In the genomic region with DNA sequence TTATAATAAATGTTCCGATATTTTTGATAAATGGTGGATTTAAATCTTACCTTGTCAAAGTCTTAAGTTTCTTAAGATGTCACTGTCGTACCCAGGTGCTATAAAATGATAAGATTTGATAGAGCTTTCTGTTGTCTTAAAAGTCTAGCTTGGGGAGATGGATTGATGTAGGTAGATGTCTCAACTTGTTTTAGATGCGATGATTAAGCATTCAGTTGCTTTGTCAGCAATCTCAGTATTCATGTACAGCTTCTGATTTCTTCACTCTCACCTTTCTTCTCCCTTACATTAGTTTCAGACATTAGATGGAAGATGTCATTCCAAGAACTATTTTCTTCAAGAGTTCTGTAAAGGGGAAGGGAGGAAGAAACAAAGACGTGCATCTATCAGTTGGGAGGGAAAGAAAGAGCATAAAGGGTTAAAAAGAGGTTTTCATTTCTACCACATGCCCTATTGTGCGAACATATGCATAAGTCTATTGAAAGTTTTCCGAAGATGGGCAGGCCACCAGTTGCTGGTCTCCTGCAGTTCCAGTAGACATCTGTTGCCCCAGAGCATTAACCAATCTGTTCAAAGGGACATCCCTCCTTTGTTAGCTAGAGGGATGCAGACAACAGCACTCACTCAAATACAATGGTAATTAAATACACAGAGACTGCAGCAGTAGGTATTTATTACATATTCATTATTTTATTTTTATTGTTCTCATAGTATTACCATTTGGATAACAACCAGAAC, we compare ENCODE assay signal across 16 cellular contexts. TPM values are rescaled to one million over a fixed set of nuclear protein-coding genes. Genes with fewer than 3 reads are reported as not detected.
A peak's percentile ranks its signal among the peaks of the same experiment; 100 is the strongest.
DNase-seq lines count a peak whose midpoint lies in the region; ATAC-seq and TF ChIP-seq lines count a peak whose summit lies in the region.
"Had no signal": no experiment of that assay in that cellular context is flagged by ENCODE, and none has a peak within 500 bp of the region (broad histone marks: within the 10 kb centered on the region; RNA-seq: fewer than 3 reads in every experiment).

No MANE protein-coding gene starts in this region.

- no peaks in the 10 kb centered on the region for H3K36me3 ChIP-seq in SJCRH30
- no peaks in the 10 kb centered on the region for H3K36me3 ChIP-seq in mesodermal cell (ENCODE audit: control insufficient read depth, insufficient read depth, low read length)
- H3K36me3 ChIP-seq in spleen, result no peaks in the 10 kb centered on the region
- H3K36me3 ChIP-seq: esophagus squamous epithelium, prostate gland had no signal

- H3K27ac ChIP-seq in SJCRH30, result peak overlapping the region; percentile 69
- H3K27ac ChIP-seq in mesodermal cell (ENCODE audit: low read depth, low read length, severe bottlenecking), result peak overlapping the region; percentile 25
- no peak overlapping the region for H3K27ac ChIP-seq in spleen
- H3K27ac ChIP-seq: C4-2B, esophagus squamous epithelium, prostate gland had no signal

- no peak overlapping the region for H3K27ac Mint-ChIP-seq in stimulated activated naive CD8-positive, alpha-beta T cell treated with anti-CD3 and anti-CD28 coated beads, Interleukin-15, amount 100 ng/mL, for 72 hours
- H3K27ac Mint-ChIP-seq: memory B cell had no signal

- peak overlapping the region; percentile 36 for H3K4me3 ChIP-seq in SJCRH30
- H3K4me3 ChIP-seq in mesodermal cell (ENCODE audit: extremely low read depth, insufficient read depth, low read length, poor library complexity, severe bottlenecking), result no peak overlapping the region
- H3K4me3 ChIP-seq in spleen, result no peak overlapping the region
- H3K4me3 ChIP-seq: esophagus squamous epithelium, prostate gland had no signal

- no peak overlapping the region for H3K4me3 Mint-ChIP-seq in stimulated activated naive CD8-positive, alpha-beta T cell treated with anti-CD3 and anti-CD28 coated beads, Interleukin-15, amount 100 ng/mL, for 72 hours
- H3K4me3 Mint-ChIP-seq: memory B cell had no signal

- H3K27me3 ChIP-seq in SJCRH30 (no peaks in the 10 kb centered on the region), spleen (replicated peaks in 1 of 7) (no peaks in the 10 kb centered on the region)
- H3K27me3 ChIP-seq: esophagus squamous epithelium had no signal

- H3K9me3 ChIP-seq in SJCRH30 (replicated peaks) (no peaks in the 10 kb centered on the region), mesodermal cell (ENCODE audit: control insufficient read depth, low read length) (no peaks in the 10 kb centered on the region), spleen (no peaks in the 10 kb centered on the region)
- H3K9me3 ChIP-seq: esophagus squamous epithelium, prostate gland had no signal

- WGBS in mesodermal cell (ENCODE audit: insufficient coverage in 2 of 2), 2 experiments, result 87 to 88% methylated on average over 4 to 5 of the region's 6 CpGs
- WGBS in spleen, 5 donors, result 79 to 91% (median 90%) methylated on average over 6 of the region's 6 CpGs

- H3K9me3 Mint-ChIP-seq in stimulated activated naive CD8-positive, alpha-beta T cell treated with anti-CD3 and anti-CD28 coated beads, Interleukin-15, amount 100 ng/mL, for 72 hours, result no peaks in the 10 kb centered on the region
- H3K9me3 Mint-ChIP-seq: memory B cell had no signal

- DNase-seq in DMS153 treated with DMSO at 0.1 percent for 48 hours (lab: John Stamatoyannopoulos, UW; ENCODE audit: unreplicated experiment), result peak; percentile 24
- peak; percentile 78 for DNase-seq in NCI-H146 treated with DMSO at 0.1 percent for 48 hours (lab: John Stamatoyannopoulos, UW; ENCODE audit: unreplicated experiment)
- DNase-seq in SJCRH30, result peak; percentile 49 to 74
- no peak for DNase-seq in AML-193 (lab: John Stamatoyannopoulos, UW)
- DNase-seq in stimulated activated naive CD8-positive, alpha-beta T cell treated with anti-CD3 and anti-CD28 coated beads, Interleukin-15, amount 100 ng/mL, for 72 hours, result no peak
- no peak for DNase-seq in spleen
- no peak for DNase-seq in sciatic nerve (ENCODE audit: low spot score)
- DNase-seq: activated naive CD4-positive, alpha-beta T cell treated with anti-CD3 and anti-CD28 coated beads, Interleukin-2, amount 50 U/mL, for 16 hours; esophagus squamous epithelium; SIG-M5; stimulated activated CD4-positive, alpha-beta T cell treated with anti-CD3 and anti-CD28 coated beads, Interleukin-2, amount 100 ng/mL, for 24 hours; stimulated activated naive CD4-positive, alpha-beta T cell treated with Interleukin-2 at 50 U/mL for 16 hours had no signal

- H3K4me1 ChIP-seq in SJCRH30, result peaks cover 26% of the 10 kb centered on the region; the same call in 1 of the 2 replicates
- H3K4me1 ChIP-seq in mesodermal cell (ENCODE audit: control insufficient read depth, insufficient read depth, low read length, poor library complexity, severe bottlenecking), result peaks cover 10% of the 10 kb centered on the region
- peaks cover 0 to 2% (median 0%) of the 10 kb centered on the region in 6 donors for H3K4me1 ChIP-seq in spleen
- H3K4me1 ChIP-seq: prostate gland had no signal

- TF ChIP-seq POLR2A in spleen (IDR thresholded peaks at IDR 0.05), result no peak

- H3K27me3 Mint-ChIP-seq in stimulated activated naive CD8-positive, alpha-beta T cell treated with anti-CD3 and anti-CD28 coated beads, Interleukin-15, amount 100 ng/mL, for 72 hours, result peaks cover 6% of the 10 kb centered on the region

- H3K4me1 Mint-ChIP-seq in stimulated activated naive CD8-positive, alpha-beta T cell treated with anti-CD3 and anti-CD28 coated beads, Interleukin-15, amount 100 ng/mL, for 72 hours, result no peaks in the 10 kb centered on the region
- H3K4me1 Mint-ChIP-seq: memory B cell had no signal

- no peak for TF ChIP-seq CTCF in spleen (IDR thresholded peaks at IDR 0.05 in 8 of 11, conservative IDR thresholded peaks at IDR 0.05 in 3 of 11)

- intact Hi-C loops in spleen (cut with DNase I; ENCODE audit: low total_unique reads), result no loop called here
- intact Hi-C loops in sciatic nerve (cut with DNase I), result no loop called here

- no peak for ATAC-seq in stimulated activated naive CD8-positive, alpha-beta T cell treated with anti-CD3 and anti-CD28 coated beads, Interleukin-15, amount 100 ng/mL, for 72 hours
- no peak for ATAC-seq in sciatic nerve

RNA-seq across cellular contexts. Expression of gene ZC3H12C, which starts 38.4 kb away (rescaled TPM):
- 6.0 and 6.7 TPM in 2 replicates for total RNA-seq in SJCRH30 (2014; rRNA removed; shearing (Covaris generic))
- 2.9 TPM for polyA plus RNA-seq in mesodermal cell (2013, experiment 1 of 2)
- polyA plus RNA-seq in mesodermal cell (2013, experiment 2 of 2), result 2.6 TPM
- total RNA-seq in spleen (10 to 100 TPM in 1 of 7 donors, 1 to 10 TPM in 6; 3.9 to 10.4 (median 6.4) TPM), sciatic nerve (30.4 TPM)
- polyA plus RNA-seq in spleen, result 1 to 10 TPM in 1 of 3 donors, under 1 TPM in 2; 0.44 to 1.6 (median 0.46) TPM

Comparison
In these comparisons a context has a peak if more than half of its experiments do, and no peak if none do; other contexts are left out.
1. DNase-seq: peak in DMS153 treated with DMSO at 0.1 percent for 48 hours (single experiment), NCI-H146 treated with DMSO at 0.1 percent for 48 hours (single experiment) and SJCRH30 (2 of 2); none in AML-193 (0 of 2), stimulated activated naive CD8-positive, alpha-beta T cell treated with anti-CD3 and anti-CD28 coated beads, Interleukin-15, amount 100 ng/mL, for 72 hours (0 of 2), spleen (single experiment) and sciatic nerve (single experiment).
2. H3K27ac ChIP-seq: peak in SJCRH30 (single experiment) and mesodermal cell (single experiment); none in spleen (0 of 8).